ENCODE assay signal across 19 cellular contexts in the genomic region with DNA sequence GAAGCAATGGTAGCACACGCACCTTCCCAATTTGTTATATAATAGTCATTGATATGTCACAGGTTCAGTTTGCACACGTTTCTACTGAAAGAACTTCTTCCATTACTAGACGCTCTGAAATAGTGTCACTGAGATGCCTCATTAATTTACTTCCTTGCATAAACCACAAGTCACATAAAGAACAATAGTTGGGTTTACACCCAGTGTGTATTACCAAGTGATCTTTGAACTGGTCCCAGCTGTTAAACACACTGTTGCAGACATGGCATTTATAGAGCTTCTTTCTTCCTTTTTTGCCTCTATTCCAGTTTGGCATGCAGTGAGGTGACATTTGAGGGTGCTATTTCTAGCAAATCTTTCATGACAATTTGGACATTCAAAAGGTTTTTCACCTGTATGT.
A peak's percentile ranks its signal among the peaks of the same experiment; 100 is the strongest.
DNase-seq lines count a peak whose midpoint lies in the region; ATAC-seq and TF ChIP-seq lines count a peak whose summit lies in the region.
"Had no signal": no experiment of that assay in that cellular context is flagged by ENCODE, and none has a peak within 500 bp of the region (broad histone marks: within the 10 kb centered on the region; RNA-seq: fewer than 3 reads in every experiment).

No MANE protein-coding gene starts in this region.

- intact Hi-C loops in left colon (cut with DNase I, micrococcal nuclease): no loop called here

- in situ Hi-C loops in HAP-1 (cut with MboI; ENCODE audit: low sequenced_read_pairs): no loop called here

- H4K20me1 ChIP-seq in Loucy (ENCODE audit: insufficient read depth, low read length, poor library complexity, severe bottlenecking): no peaks in the 10 kb centered on the region
- H4K20me1 ChIP-seq: BLaER1 treated with 17β-estradiol and CSF1 and Interleukin-3, amounts not matched to agents 10 nM and 100 nM had no signal

- H3K9me3 ChIP-seq in Loucy (ENCODE audit: insufficient read depth, low read depth, low read length) (no peaks in the 10 kb centered on the region), HAP-1 (no peaks in the 10 kb centered on the region)

- H2AFZ ChIP-seq in Loucy (ENCODE audit: low read length): no peak overlapping the region

- H3K36me3 ChIP-seq in Loucy (ENCODE audit: insufficient read depth, low read length): no peaks in the 10 kb centered on the region
- H3K36me3 ChIP-seq in HAP-1 (replicated peaks): no peaks in the 10 kb centered on the region
- H3K36me3 ChIP-seq: BLaER1 treated with 17β-estradiol and CSF1 and Interleukin-3, amounts not matched to agents 10 nM and 100 nM had no signal

- H3K9me2 ChIP-seq in Loucy (replicated peaks; ENCODE audit: low read depth, low read length): no peaks in the 10 kb centered on the region

- no peaks in the 10 kb centered on the region for H3K27me3 ChIP-seq in Loucy (ENCODE audit: insufficient read depth, low read length, poor library complexity, severe bottlenecking)
- no peaks in the 10 kb centered on the region for H3K27me3 ChIP-seq in HAP-1 (ENCODE audit: low read depth)
- H3K27me3 ChIP-seq: BLaER1 treated with 17β-estradiol and CSF1 and Interleukin-3, amounts not matched to agents 10 nM and 100 nM had no signal

- no peaks in the 10 kb centered on the region for H3K79me2 ChIP-seq in Loucy (ENCODE audit: insufficient read depth, low read length)

- no peaks in the 10 kb centered on the region for H3F3A ChIP-seq in Loucy (ENCODE audit: low read depth)

- H3K4me1 ChIP-seq in Loucy (ENCODE audit: insufficient read depth, low read length, poor library complexity, severe bottlenecking) (peaks cover 19% of the 10 kb centered on the region), HAP-1 (no peaks in the 10 kb centered on the region)

- TF ChIP-seq CTCF in Loucy (conservative IDR thresholded peaks at IDR 0.05; ENCODE audit: low read length): no peak

- DNase-seq in left colon (no peak), renal cortical epithelial cell (ENCODE audit: low read depth) (peak; percentile 70), HAP-1 (ENCODE audit: low spot score in 2 of 2) (no peak), AG20443 (ENCODE audit: low spot score) (no peak), GF-D8 (lab: John Stamatoyannopoulos, UW) (no peak)
- DNase-seq: 8988T; Calu3; CD8-positive, alpha-beta T cell; DMS 273 treated with DMSO at 0.1 percent for 48 hours; DMS53; DND-41; EL; GOT3; H9; IMR-90; KBM-7 had no signal

- no peak overlapping the region for H3K4me3 ChIP-seq in Loucy (ENCODE audit: low read length, poor library complexity, severe bottlenecking)
- H3K4me3 ChIP-seq in HAP-1: no peak overlapping the region
- H3K4me3 ChIP-seq: BLaER1 treated with 17β-estradiol and CSF1 and Interleukin-3, amounts not matched to agents 10 nM and 100 nM had no signal

- H3K4me2 ChIP-seq in Loucy (ENCODE audit: low read depth, low read length, poor library complexity, severe bottlenecking): peak overlapping the region; percentile 30
- H3K4me2 ChIP-seq: BLaER1 treated with 17β-estradiol and CSF1 and Interleukin-3, amounts not matched to agents 10 nM and 100 nM had no signal

- peak; percentile 42 for ATAC-seq in GM18867 (IDR thresholded peaks at IDR 0.05; ENCODE audit: unreplicated experiment)
- peak; percentile 93 for ATAC-seq in left colon
- ATAC-seq: CD8-positive, alpha-beta T cell had no signal

- H3K9ac ChIP-seq in Loucy (ENCODE audit: low read depth, low read length, poor library complexity, severe bottlenecking): no peak overlapping the region
- H3K9ac ChIP-seq: BLaER1 treated with 17β-estradiol and CSF1 and Interleukin-3, amounts not matched to agents 10 nM and 100 nM had no signal
